ENCODE assay signal across 1 cellular context in the genomic region with DNA sequence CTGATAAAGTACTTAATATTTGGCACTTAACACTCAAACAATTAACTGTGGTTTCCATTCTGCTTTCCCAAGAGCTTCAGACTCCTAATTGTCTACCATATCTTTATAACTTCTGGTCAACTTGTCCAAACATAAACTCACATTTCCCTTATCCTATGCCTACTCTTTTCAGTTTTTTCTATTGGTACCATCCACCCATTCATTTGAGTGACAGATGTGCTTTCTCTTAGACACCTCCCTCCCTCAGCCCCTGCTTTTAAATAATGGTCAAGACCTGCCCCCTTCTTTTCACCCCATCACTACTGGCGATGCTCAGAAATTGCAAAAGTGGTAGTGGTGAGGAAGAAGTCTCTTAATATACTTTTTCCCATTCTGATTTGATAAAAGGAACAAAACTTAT.
TF ChIP-seq lines count a peak whose summit lies in the region.

No MANE protein-coding gene starts in this region.

TF ChIP-seq in IMR-90, 13 proteins besides CTCF, POLR2A, EP300 and RAD21:
- TF ChIP-seq SMC3 (IDR thresholded peaks at IDR 0.05; ENCODE audit: low read depth, low read length) (no peak), MAZ (IDR thresholded peaks at IDR 0.05; ENCODE audit: borderline replicate concordance, low read depth, low read length) (no peak), RCOR1 (IDR thresholded peaks at IDR 0.05; ENCODE audit: insufficient replicate concordance, low read length) (no peak), BHLHE40 (IDR thresholded peaks at IDR 0.05; ENCODE audit: low read depth, low read length) (no peak), NFE2L2 (IDR thresholded peaks at IDR 0.05; ENCODE audit: low read depth, low read length) (no peak), RFX5 (IDR thresholded peaks at IDR 0.05; ENCODE audit: low read depth, low read length) (no peak), MAFK (IDR thresholded peaks at IDR 0.05; ENCODE audit: low read depth, low read length) (no peak), CEBPB (IDR thresholded peaks at IDR 0.05; ENCODE audit: low read depth, low read length) (no peak), MXI1 (IDR thresholded peaks at IDR 0.05; ENCODE audit: borderline replicate concordance, low read depth, low read length) (no peak), CHD1 (IDR thresholded peaks at IDR 0.05; ENCODE audit: low read depth, low read length) (no peak), FOS (IDR thresholded peaks at IDR 0.05; ENCODE audit: low read depth, low read length) (no peak)
- TF ChIP-seq, protein P1, sequence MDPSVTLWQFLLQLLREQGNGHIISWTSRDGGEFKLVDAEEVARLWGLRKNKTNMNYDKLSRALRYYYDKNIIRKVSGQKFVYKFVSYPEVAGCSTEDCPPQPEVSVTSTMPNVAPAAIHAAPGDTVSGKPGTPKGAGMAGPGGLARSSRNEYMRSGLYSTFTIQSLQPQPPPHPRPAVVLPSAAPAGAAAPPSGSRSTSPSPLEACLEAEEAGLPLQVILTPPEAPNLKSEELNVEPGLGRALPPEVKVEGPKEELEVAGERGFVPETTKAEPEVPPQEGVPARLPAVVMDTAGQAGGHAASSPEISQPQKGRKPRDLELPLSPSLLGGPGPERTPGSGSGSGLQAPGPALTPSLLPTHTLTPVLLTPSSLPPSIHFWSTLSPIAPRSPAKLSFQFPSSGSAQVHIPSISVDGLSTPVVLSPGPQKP (IDR thresholded peaks at IDR 0.05; ENCODE audit: borderline replicate concordance, low read depth, low read length): no peak
- TF ChIP-seq, protein P2, sequence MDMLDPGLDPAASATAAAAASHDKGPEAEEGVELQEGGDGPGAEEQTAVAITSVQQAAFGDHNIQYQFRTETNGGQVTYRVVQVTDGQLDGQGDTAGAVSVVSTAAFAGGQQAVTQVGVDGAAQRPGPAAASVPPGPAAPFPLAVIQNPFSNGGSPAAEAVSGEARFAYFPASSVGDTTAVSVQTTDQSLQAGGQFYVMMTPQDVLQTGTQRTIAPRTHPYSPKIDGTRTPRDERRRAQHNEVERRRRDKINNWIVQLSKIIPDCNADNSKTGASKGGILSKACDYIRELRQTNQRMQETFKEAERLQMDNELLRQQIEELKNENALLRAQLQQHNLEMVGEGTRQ (IDR thresholded peaks at IDR 0.05; ENCODE audit: low read depth, low read length): no peak
